ENCODE assay signal across 26 cellular contexts in genomic region chr17:80924111-80924806, GRCh38.
"Had no signal": no experiment of that assay in that cellular context is flagged by ENCODE, and none has a peak within 500 bp of the region (broad histone marks: within the 10 kb centered on the region; RNA-seq: fewer than 3 reads in every experiment).

No MANE protein-coding gene starts in this region.

- H3K4me1 Mint-ChIP-seq: immature natural killer cell had no signal

- H3K4me2 ChIP-seq: hepatocyte had no signal

- H3K27ac Mint-ChIP-seq: activated CD8-positive, alpha-beta memory T cell treated with anti-CD3 and anti-CD28 coated beads, Interleukin-2, amount 10 ng/mL, durations not matched to agents 7 days and 5 days; activated T-helper 1 cell treated with anti-CD3 and anti-CD28 coated beads, Interleukin-12 subunit alpha, Interleukin-12 subunit beta, Interleukin-2, Interleukin-4 antibody, amounts not matched to agents 30 ng/mL and 10 ng/mL and 1 ng/mL, durations not matched to agents 14 hours and 24 hours and 36 hours; effector memory CD8-positive, alpha-beta T cell; immature natural killer cell; nephron progenitor cell; stimulated activated naive CD8-positive, alpha-beta T cell treated with anti-CD3 and anti-CD28 coated beads, Interleukin-15, Interleukin-2, amounts not matched to agents 100 ng/mL and 50 ng/mL, for 24 hours; WTC11 had no signal

- H3K4me1 ChIP-seq: thyroid gland had no signal

- H3K4me3 Mint-ChIP-seq: activated CD8-positive, alpha-beta memory T cell treated with anti-CD3 and anti-CD28 coated beads, Interleukin-2, amount 10 ng/mL, durations not matched to agents 7 days and 5 days; activated T-helper 1 cell treated with anti-CD3 and anti-CD28 coated beads, Interleukin-12 subunit alpha, Interleukin-12 subunit beta, Interleukin-2, Interleukin-4 antibody, amounts not matched to agents 30 ng/mL and 10 ng/mL and 1 ng/mL, durations not matched to agents 14 hours and 24 hours and 36 hours; effector memory CD8-positive, alpha-beta T cell; immature natural killer cell; nephron progenitor cell; stimulated activated naive CD8-positive, alpha-beta T cell treated with anti-CD3 and anti-CD28 coated beads, Interleukin-15, Interleukin-2, amounts not matched to agents 100 ng/mL and 50 ng/mL, for 24 hours; WTC11 had no signal

- DNase-seq: activated CD4-positive, alpha-beta T cell treated with anti-CD3 and anti-CD28 coated beads, Interleukin-2, amount 50 U/mL, for 48 hours; activated CD8-positive, alpha-beta memory T cell treated with anti-CD3 and anti-CD28 coated beads, Interleukin-2, amount 10 ng/mL, durations not matched to agents 7 days and 5 days; activated T-cell treated with anti-CD3 and anti-CD28 coated beads for 4 hours; central memory CD4-positive, alpha-beta T cell; effector memory CD8-positive, alpha-beta T cell; glutamatergic neuron; immature natural killer cell; kidney glomerular epithelial cell; midbrain; nephron progenitor cell; retina; stimulated activated CD4-positive, alpha-beta T cell treated with anti-CD3 and anti-CD28 coated beads, Interleukin-4, amount 100 ng/mL, for 24 hours; substantia nigra; T1000; thyroid gland had no signal

- H2AFZ ChIP-seq: hepatocyte had no signal

- FAIRE-seq: colon, frontal cortex had no signal

- H3K27ac ChIP-seq: ascending aorta, dorsolateral prefrontal cortex, esophagus muscularis mucosa, hepatocyte, left lung, thyroid gland had no signal

- H3K9me3 ChIP-seq: ascending aorta, esophagus muscularis mucosa, left lung, thyroid gland had no signal

- H3K27me3 Mint-ChIP-seq: activated CD8-positive, alpha-beta memory T cell treated with anti-CD3 and anti-CD28 coated beads, Interleukin-2, amount 10 ng/mL, durations not matched to agents 7 days and 5 days; effector memory CD8-positive, alpha-beta T cell; stimulated activated naive CD8-positive, alpha-beta T cell treated with anti-CD3 and anti-CD28 coated beads, Interleukin-15, Interleukin-2, amounts not matched to agents 100 ng/mL and 50 ng/mL, for 24 hours had no signal

- H3K79me2 ChIP-seq: hepatocyte had no signal

- ATAC-seq: activated CD8-positive, alpha-beta memory T cell treated with anti-CD3 and anti-CD28 coated beads, Interleukin-2, amount 10 ng/mL, durations not matched to agents 7 days and 5 days; effector memory CD8-positive, alpha-beta T cell; left lung; WTC11 had no signal

- H3K27me3 ChIP-seq: ascending aorta, dorsolateral prefrontal cortex, esophagus muscularis mucosa, hepatocyte, left lung, thyroid gland had no signal

- H3K36me3 Mint-ChIP-seq: WTC11 had no signal

- H3K4me3 ChIP-seq: ascending aorta, dorsolateral prefrontal cortex, esophagus muscularis mucosa, hepatocyte, left lung, thyroid gland had no signal

- H3K9me3 Mint-ChIP-seq: activated naive CD4-positive, alpha-beta T cell treated with anti-CD3 and anti-CD28 coated beads, Interleukin-2, amount 50 U/mL, for 72 hours; activated T-helper 1 cell treated with anti-CD3 and anti-CD28 coated beads, Interleukin-12 subunit alpha, Interleukin-12 subunit beta, Interleukin-2, Interleukin-4 antibody, amounts not matched to agents 30 ng/mL and 10 ng/mL and 1 ng/mL, durations not matched to agents 14 hours and 24 hours and 36 hours; effector memory CD8-positive, alpha-beta T cell; immature natural killer cell; nephron progenitor cell; stimulated activated naive CD8-positive, alpha-beta T cell treated with anti-CD3 and anti-CD28 coated beads, Interleukin-15, Interleukin-2, amounts not matched to agents 100 ng/mL and 50 ng/mL, for 24 hours; WTC11 had no signal
